28 cellular contexts compared by ENCODE assay signal in the genomic region with DNA sequence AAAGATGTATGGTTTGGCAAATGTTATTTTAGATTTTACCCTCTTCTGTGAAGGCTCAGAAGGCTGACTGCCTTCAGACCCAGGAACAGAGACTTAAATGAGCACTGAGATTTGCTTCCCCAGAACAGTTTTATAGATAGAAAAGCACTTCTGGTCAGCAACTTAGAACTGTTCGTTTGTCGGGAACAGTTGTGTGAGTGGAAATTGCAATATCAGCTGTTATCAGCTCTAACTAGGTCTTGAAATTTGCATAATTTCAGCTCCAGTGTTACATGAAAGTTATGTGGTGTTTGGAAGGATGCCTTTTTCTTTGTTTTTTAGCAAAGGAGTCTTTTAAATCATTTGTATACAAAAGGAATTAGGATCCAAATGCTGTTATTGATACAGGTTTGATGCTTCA.
"Had no signal": no experiment of that assay in that cellular context is flagged by ENCODE, and none has a peak within 500 bp of the region (broad histone marks: within the 10 kb centered on the region; RNA-seq: fewer than 3 reads in every experiment).

No MANE protein-coding gene starts in this region.

- H3K27ac ChIP-seq: breast epithelium, SK-N-MC had no signal

- H3K4me3 ChIP-seq: breast epithelium, SK-N-MC had no signal

- H3K27me3 Mint-ChIP-seq: central memory CD8-positive, alpha-beta T cell had no signal

- ATAC-seq: activated CD8-positive, alpha-beta T cell treated with anti-CD3 and anti-CD28 coated beads, Interleukin-2, amount 10 ng/mL, durations not matched to agents 7 days and 5 days; Panc1; Right ventricle myocardium inferior; WTC11 had no signal

- H3K4me1 ChIP-seq: breast epithelium had no signal

- H3K9me3 Mint-ChIP-seq: activated T-helper 2 cell treated with anti-CD3 and anti-CD28 coated beads, Interferon-gamma antibody, Interleukin-2, Interleukin-4, amounts not matched to agents 10 μg/mL and 5 μg/mL and 100 μg/mL, durations not matched to agents 14 hours and 24 hours and 36 hours; central memory CD8-positive, alpha-beta T cell; WTC11 had no signal

- H3K4me3 Mint-ChIP-seq: activated CD8-positive, alpha-beta T cell treated with anti-CD3 and anti-CD28 coated beads, Interleukin-2, amount 10 ng/mL, durations not matched to agents 7 days and 5 days; central memory CD8-positive, alpha-beta T cell; WTC11 had no signal

- H3K9me3 ChIP-seq: breast epithelium had no signal

- H3K27ac Mint-ChIP-seq: activated CD8-positive, alpha-beta T cell treated with anti-CD3 and anti-CD28 coated beads, Interleukin-2, amount 10 ng/mL, durations not matched to agents 7 days and 5 days; activated T-helper 2 cell treated with anti-CD3 and anti-CD28 coated beads, Interferon-gamma antibody, Interleukin-2, Interleukin-4, amounts not matched to agents 10 μg/mL and 5 μg/mL and 100 μg/mL, durations not matched to agents 14 hours and 24 hours and 36 hours; WTC11 had no signal

- DNase-seq: activated CD4-positive, alpha-beta T cell treated with anti-CD3 and anti-CD28 coated beads for 48 hours; activated CD4-positive, alpha-beta T cell treated with anti-CD3 and anti-CD28 coated beads, Interleukin-2, amount 50 U/mL, for 4 hours; activated CD4-positive, CD25-positive, alpha-beta regulatory T cell treated with anti-CD3 and anti-CD28 coated beads, Interleukin-2, amount 50 U/mL, for 72 hours; activated CD8-positive, alpha-beta memory T cell treated with anti-CD3 and anti-CD28 coated beads, Interleukin-2, amount 50 U/mL, for 48 hours; activated CD8-positive, alpha-beta T cell treated with anti-CD3 and anti-CD28 coated beads, Interleukin-2, amount 10 ng/mL, durations not matched to agents 7 days and 5 days; activated gamma-delta T cell treated with Interleukin-2 at 50 U/mL for 16 hours; activated naive CD4-positive, alpha-beta T cell treated with anti-CD3 and anti-CD28 coated beads, Interleukin-2, amount 50 U/mL, for 16 hours; activated T-cell treated with anti-CD3 and anti-CD28 coated beads, Interleukin-2, amount 50 U/mL, for 48 hours; aorta; KG1; MV-4-11; NCI-H1092 treated with DMSO at 0.1 percent for 48 hours; NCI-H1417 treated with DMSO at 0.1 percent for 48 hours; NCI-H1694; NCI-H2029 treated with DMSO at 0.1 percent for 48 hours; NCI-H345; NCI-H510A; NCI-H526 treated with DMSO at 0.1 percent for 48 hours; NK-92 treated with Interleukin-12 subunit alpha and Interleukin-12 subunit beta, amount 100 ng/mL, for 24 hours; OCI-M1; RPMI8226 had no signal

- H3K27me3 ChIP-seq: breast epithelium had no signal
